In the genomic region with DNA sequence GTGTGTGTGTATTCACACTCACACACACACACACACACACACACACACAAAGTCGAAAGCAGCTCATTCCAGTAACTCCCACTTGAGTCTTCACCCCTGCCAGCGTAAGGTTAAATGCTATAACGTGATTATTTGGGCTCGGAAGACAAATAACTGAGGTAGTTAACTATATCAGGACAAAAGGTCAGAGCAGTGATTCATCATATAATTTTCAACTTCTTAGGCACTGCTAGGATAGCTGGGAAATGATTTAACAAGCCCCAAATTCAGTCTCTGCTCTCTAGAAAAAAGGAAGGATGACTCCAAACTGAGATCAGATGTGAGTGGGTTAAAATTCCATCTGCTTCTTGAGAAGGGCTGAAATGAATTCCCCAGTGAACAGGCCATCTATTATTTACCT, we compare ENCODE assay signal across 20 cellular contexts. TPM values are rescaled to one million over a fixed set of nuclear protein-coding genes. Genes with fewer than 3 reads are reported as not detected.
"Had no signal": no experiment of that assay in that cellular context is flagged by ENCODE, and none has a peak within 500 bp of the region (broad histone marks: within the 10 kb centered on the region; RNA-seq: fewer than 3 reads in every experiment).

No MANE protein-coding gene starts in this region.

- H3K9me3 ChIP-seq: colonic mucosa, lower lobe of right lung, prostate gland, suprapubic skin, upper lobe of right lung had no signal

- DNase-seq: activated CD4-positive, alpha-beta T cell treated with anti-CD3 and anti-CD28 coated beads for 48 hours; activated CD8-positive, alpha-beta memory T cell treated with anti-CD3 and anti-CD28 coated beads, Interleukin-2, amount 50 U/mL, for 48 hours; activated CD8-positive, alpha-beta T cell treated with anti-CD3 and anti-CD28 coated beads, Interleukin-2, amount 10 ng/mL, durations not matched to agents 7 days and 5 days; activated naive CD8-positive, alpha-beta T cell treated with anti-CD3 and anti-CD28 coated beads, Interleukin-2, amount 10 ng/mL, durations not matched to agents 7 days and 5 days; colonic mucosa; left cardiac atrium; lower lobe of right lung; naive thymus-derived CD4-positive, alpha-beta T cell; nucleus accumbens; stimulated activated CD4-positive, alpha-beta T cell treated with anti-CD3 and anti-CD28 coated beads, Interleukin-2, amount 100 ng/mL, for 48 hours; stimulated activated CD8-positive, alpha-beta memory T cell treated with anti-CD3 and anti-CD28 coated beads, Interleukin-4, amount 100 ng/mL, for 48 hours; stimulated activated naive CD8-positive, alpha-beta T cell treated with anti-CD3 and anti-CD28 coated beads, Interleukin-15, Interleukin-2, amounts not matched to agents 100 U/mL and 50 U/mL, for 24 hours; T-helper 1 cell; upper lobe of right lung had no signal

- H3K4me3 ChIP-seq: colonic mucosa, lower lobe of right lung, prostate gland, suprapubic skin, upper lobe of right lung had no signal

- H3K4me1 ChIP-seq: colonic mucosa, lower lobe of right lung, prostate gland, suprapubic skin, upper lobe of right lung had no signal

- H3K36me3 ChIP-seq: colonic mucosa, lower lobe of right lung, prostate gland, suprapubic skin, upper lobe of right lung had no signal

- ATAC-seq: activated CD8-positive, alpha-beta T cell treated with anti-CD3 and anti-CD28 coated beads, Interleukin-2, amount 10 ng/mL, durations not matched to agents 7 days and 5 days; lower lobe of right lung; naive thymus-derived CD4-positive, alpha-beta T cell; sciatic nerve; stimulated activated naive CD8-positive, alpha-beta T cell treated with anti-CD3 and anti-CD28 coated beads, Interleukin-15, Interleukin-2, amounts not matched to agents 100 U/mL and 50 U/mL, for 24 hours; upper lobe of right lung had no signal

- H3K27me3 ChIP-seq: colonic mucosa, suprapubic skin, upper lobe of right lung had no signal

- H3K27ac ChIP-seq: colonic mucosa, lower lobe of right lung, prostate gland, suprapubic skin, upper lobe of right lung had no signal

RNA-seq across cellular contexts. Expression of a gene that starts 30.7 kb away (rescaled TPM):
- total RNA-seq: activated CD8-positive, alpha-beta T cell treated with anti-CD3 and anti-CD28 coated beads, Interleukin-2, amount 10 ng/mL, durations not matched to agents 7 days and 5 days; activated naive CD8-positive, alpha-beta T cell treated with anti-CD3 and anti-CD28 coated beads, Interleukin-2, amount 10 ng/mL, durations not matched to agents 7 days and 5 days; cardiac septum; colonic mucosa; glomerular endothelial cell; left cardiac atrium; lower lobe of right lung; mononuclear cell; naive thymus-derived CD4-positive, alpha-beta T cell; sciatic nerve; suprapubic skin; upper lobe of right lung had no signal
- polyA plus RNA-seq: naive thymus-derived CD4-positive, alpha-beta T cell had no signal
